In the genomic region with DNA sequence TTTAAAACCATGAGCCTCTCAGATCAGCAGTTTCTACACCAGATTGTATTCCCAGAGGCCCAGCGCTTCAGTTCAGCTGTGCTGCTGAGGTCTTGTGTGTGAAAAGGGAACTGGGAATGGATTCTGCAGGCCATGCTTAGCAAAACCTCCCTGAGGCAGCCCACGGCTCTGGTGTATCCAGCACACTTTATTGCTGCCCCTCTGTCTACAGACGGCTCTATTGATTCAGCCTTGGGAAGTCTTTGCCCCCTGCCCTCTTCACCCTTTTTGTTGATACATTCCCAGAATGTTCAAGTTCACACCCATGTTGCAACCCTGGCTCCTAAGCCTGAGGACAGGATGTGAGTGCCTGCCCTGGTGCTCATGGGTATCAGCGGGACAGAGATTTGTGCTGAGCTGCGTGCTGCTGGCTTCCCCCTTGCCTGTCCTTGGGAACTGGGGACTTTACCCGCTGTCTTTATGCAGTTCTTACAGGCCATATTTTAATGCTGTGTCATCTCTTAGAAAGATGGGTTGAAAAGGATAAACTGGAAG, we compare ENCODE assay signal across 12 cellular contexts. TPM values are rescaled to one million over a fixed set of nuclear protein-coding genes. Genes with fewer than 3 reads are reported as not detected.
DNase-seq lines count a peak whose midpoint lies in the region; ATAC-seq and TF ChIP-seq lines count a peak whose summit lies in the region.
"Had no signal": no experiment of that assay in that cellular context is flagged by ENCODE, and none has a peak within 500 bp of the region (broad histone marks: within the 10 kb centered on the region; RNA-seq: fewer than 3 reads in every experiment).

No MANE protein-coding gene starts in this region.

- CTCF ChIA-PET in activated CD8-positive, alpha-beta memory T cell treated with anti-CD3 and anti-CD28 coated beads, Interleukin-2, amount 10 ng/mL, durations not matched to agents 7 days and 5 days (lab: Charles Lee): interaction anchor here (3.3 kb wide), 1 partner anchor 8 kb away, joined by 14 read pairs; no protein-coding TSS in a partner anchor

- peaks cover 11% of the 10 kb centered on the region for H3K36me3 Mint-ChIP-seq in activated CD8-positive, alpha-beta memory T cell treated with anti-CD3 and anti-CD28 coated beads, Interleukin-2, amount 10 ng/mL, durations not matched to agents 7 days and 5 days

- H3K27ac ChIP-seq in right atrium auricular region (peak overlapping the region; percentile 41 to 45), thymus (ENCODE audit: low read depth) (peak overlapping the region; percentile 43)
- H3K27ac ChIP-seq: 22Rv1 had no signal

- DNase-seq in NCI-H1694 treated with DMSO at 0.1 percent for 48 hours (lab: John Stamatoyannopoulos, UW): peak; percentile 6
- no peak for DNase-seq in NCI-H1694 (lab: John Stamatoyannopoulos, UW)
- DNase-seq in MV-4-11 (lab: John Stamatoyannopoulos, UW): peak; percentile 83
- DNase-seq in right atrium auricular region (ENCODE audit: low spot score): peak; percentile 79
- DNase-seq in GF-D8 (lab: John Stamatoyannopoulos, UW): no peak
- no peak for DNase-seq in posterior vena cava (ENCODE audit: low spot score)
- no peak for DNase-seq in activated CD8-positive, alpha-beta memory T cell treated with anti-CD3 and anti-CD28 coated beads, Interleukin-2, amount 10 ng/mL, durations not matched to agents 7 days and 5 days
- DNase-seq: activated CD8-positive, alpha-beta T cell treated with anti-CD3 and anti-CD28 coated beads for 36 hours; NCI-H526 had no signal

- intact Hi-C loops in posterior vena cava (cut with DNase I): no loop called here

- H3K27me3 Mint-ChIP-seq in activated CD8-positive, alpha-beta memory T cell treated with anti-CD3 and anti-CD28 coated beads, Interleukin-2, amount 10 ng/mL, durations not matched to agents 7 days and 5 days: no peaks in the 10 kb centered on the region
- H3K27me3 Mint-ChIP-seq: activated CD8-positive, alpha-beta T cell treated with anti-CD3 and anti-CD28 coated beads for 36 hours had no signal

- H3K9me3 ChIP-seq in right atrium auricular region (no peaks in the 10 kb centered on the region), thymus (ENCODE audit: control insufficient read depth) (no peaks in the 10 kb centered on the region)
- H3K9me3 ChIP-seq: tibial nerve had no signal

- WGBS in thymus: 95% methylated on average over 6 of the region's 6 CpGs

- H3K36me3 ChIP-seq in right atrium auricular region: no peaks in the 10 kb centered on the region
- no peaks in the 10 kb centered on the region for H3K36me3 ChIP-seq in thymus (ENCODE audit: control insufficient read depth, insufficient read depth)
- H3K36me3 ChIP-seq: tibial nerve had no signal

- H3K27ac Mint-ChIP-seq in activated CD8-positive, alpha-beta memory T cell treated with anti-CD3 and anti-CD28 coated beads, Interleukin-2, amount 10 ng/mL, durations not matched to agents 7 days and 5 days: no peak overlapping the region
- H3K27ac Mint-ChIP-seq: activated CD8-positive, alpha-beta T cell treated with anti-CD3 and anti-CD28 coated beads for 36 hours had no signal

- no peak for ATAC-seq in activated CD8-positive, alpha-beta memory T cell treated with anti-CD3 and anti-CD28 coated beads, Interleukin-2, amount 10 ng/mL, durations not matched to agents 7 days and 5 days
- ATAC-seq: activated CD8-positive, alpha-beta T cell treated with anti-CD3 and anti-CD28 coated beads for 36 hours had no signal

- H3K9me3 Mint-ChIP-seq in activated CD8-positive, alpha-beta memory T cell treated with anti-CD3 and anti-CD28 coated beads, Interleukin-2, amount 10 ng/mL, durations not matched to agents 7 days and 5 days (ENCODE audit: low read depth): no peaks in the 10 kb centered on the region
- H3K9me3 Mint-ChIP-seq: activated CD8-positive, alpha-beta T cell treated with anti-CD3 and anti-CD28 coated beads for 36 hours had no signal

- no peak overlapping the region for H3K4me3 Mint-ChIP-seq in activated CD8-positive, alpha-beta memory T cell treated with anti-CD3 and anti-CD28 coated beads, Interleukin-2, amount 10 ng/mL, durations not matched to agents 7 days and 5 days
- H3K4me3 Mint-ChIP-seq: activated CD8-positive, alpha-beta T cell treated with anti-CD3 and anti-CD28 coated beads for 36 hours had no signal

- H3K4me1 Mint-ChIP-seq in activated CD8-positive, alpha-beta memory T cell treated with anti-CD3 and anti-CD28 coated beads, Interleukin-2, amount 10 ng/mL, durations not matched to agents 7 days and 5 days: peaks cover 29% of the 10 kb centered on the region

- H3K4me1 ChIP-seq in right atrium auricular region (peaks cover 0 to 79% of the 10 kb centered on the region in 2 donors), thymus (ENCODE audit: control insufficient read depth, insufficient read depth, low read length) (no peaks in the 10 kb centered on the region)

- H3K27me3 ChIP-seq in right atrium auricular region: no peaks in the 10 kb centered on the region
- no peaks in the 10 kb centered on the region for H3K27me3 ChIP-seq in thymus (ENCODE audit: control insufficient read depth, insufficient read depth)
- H3K27me3 ChIP-seq: tibial nerve had no signal

- TF ChIP-seq CTCF in right atrium auricular region (IDR thresholded peaks at IDR 0.05): no peak

- no peak overlapping the region for H3K4me3 ChIP-seq in right atrium auricular region
- no peak overlapping the region for H3K4me3 ChIP-seq in thymus (ENCODE audit: low read length)
- H3K4me3 ChIP-seq: tibial nerve had no signal

RNA-seq across cellular contexts. Expression of gene ARHGAP26, which starts 37.3 kb away (rescaled TPM):
- total RNA-seq in right atrium auricular region (10 to 100 TPM; 29.8 to 31.6 TPM), posterior vena cava (10 to 100 TPM; 31.8 to 39.5 TPM)
- 15.1 TPM for polyA plus RNA-seq in thymus
- 10 to 100 TPM; 12.6 to 38.9 TPM for total RNA-seq in activated CD8-positive, alpha-beta memory T cell treated with anti-CD3 and anti-CD28 coated beads, Interleukin-2, amount 10 ng/mL, durations not matched to agents 7 days and 5 days

Comparison
In these comparisons a context has a peak if more than half of its experiments do, and no peak if none do; other contexts are left out.
1. DNase-seq: peak in NCI-H1694 treated with DMSO at 0.1 percent for 48 hours (single experiment), MV-4-11 (single experiment) and right atrium auricular region (single experiment); none in NCI-H1694 (single experiment), GF-D8 (single experiment), posterior vena cava (single experiment) and activated CD8-positive, alpha-beta memory T cell treated with anti-CD3 and anti-CD28 coated beads, Interleukin-2, amount 10 ng/mL, durations not matched to agents 7 days and 5 days (single experiment).